ENCODE assay signal across 26 cellular contexts in genomic region chr7:44242091-44242490, GRCh38. TPM values are rescaled to one million over a fixed set of nuclear protein-coding genes. Genes with fewer than 3 reads are reported as not detected.
"Had no signal": no experiment of that assay in that cellular context is flagged by ENCODE, and none has a peak within 500 bp of the region (broad histone marks: within the 10 kb centered on the region; RNA-seq: fewer than 3 reads in every experiment).

No MANE protein-coding gene starts in this region.

- H3K4me3 ChIP-seq: colonic mucosa, esophagus squamous epithelium, gastrocnemius medialis, heart right ventricle, left lung, lower lobe of right lung had no signal

- H3K36me3 ChIP-seq: colonic mucosa, esophagus squamous epithelium, left lung, lower lobe of right lung had no signal

- FAIRE-seq: endometrium, islet of Langerhans, keratinocyte had no signal

- H3K27ac ChIP-seq: colonic mucosa, epithelial cell of prostate, esophagus squamous epithelium, gastrocnemius medialis, heart right ventricle, left lung, lower lobe of right lung had no signal

- H3K4me3 Mint-ChIP-seq: dendritic cell treated with granulocyte-macrophage colony-stimulating factor and Interleukin-4, amounts not matched to agents 40 ng/mL and 50 ng/mL, for 4 days; effector memory CD8-positive, alpha-beta T cell; endodermal cell had no signal

- H3K27me3 ChIP-seq: colonic mucosa, gastrocnemius medialis, heart right ventricle had no signal

- H3K27ac Mint-ChIP-seq: effector memory CD8-positive, alpha-beta T cell; endodermal cell had no signal

- H3K4me1 ChIP-seq: colonic mucosa, left lung had no signal

- H3K9me3 Mint-ChIP-seq: dendritic cell treated with granulocyte-macrophage colony-stimulating factor and Interleukin-4, amounts not matched to agents 40 ng/mL and 50 ng/mL, for 4 days; effector memory CD8-positive, alpha-beta T cell; endodermal cell had no signal

- DNase-seq: colonic mucosa; cortex of kidney; effector CD8-positive, alpha-beta T cell; effector memory CD8-positive, alpha-beta T cell; endodermal cell; erythroblast; esophagus squamous epithelium; foreskin fibroblast; foreskin melanocyte; gastrocnemius medialis; glutamatergic neuron; head of caudate nucleus; heart right ventricle; hippocampal formation; left cardiac atrium; left lung; left ventricle myocardium superior; lower lobe of right lung; mesendoderm; midbrain had no signal

- H3K9me3 ChIP-seq: colonic mucosa, esophagus squamous epithelium, gastrocnemius medialis, heart right ventricle, left lung, lower lobe of right lung had no signal

RNA-seq across cellular contexts. Expression of gene GCK, which starts 52.9 kb away (rescaled TPM):
- total RNA-seq: esophagus mucosa had no signal
- polyA plus RNA-seq: keratinocyte had no signal
